24 cellular contexts compared by ENCODE assay signal in the genomic region with DNA sequence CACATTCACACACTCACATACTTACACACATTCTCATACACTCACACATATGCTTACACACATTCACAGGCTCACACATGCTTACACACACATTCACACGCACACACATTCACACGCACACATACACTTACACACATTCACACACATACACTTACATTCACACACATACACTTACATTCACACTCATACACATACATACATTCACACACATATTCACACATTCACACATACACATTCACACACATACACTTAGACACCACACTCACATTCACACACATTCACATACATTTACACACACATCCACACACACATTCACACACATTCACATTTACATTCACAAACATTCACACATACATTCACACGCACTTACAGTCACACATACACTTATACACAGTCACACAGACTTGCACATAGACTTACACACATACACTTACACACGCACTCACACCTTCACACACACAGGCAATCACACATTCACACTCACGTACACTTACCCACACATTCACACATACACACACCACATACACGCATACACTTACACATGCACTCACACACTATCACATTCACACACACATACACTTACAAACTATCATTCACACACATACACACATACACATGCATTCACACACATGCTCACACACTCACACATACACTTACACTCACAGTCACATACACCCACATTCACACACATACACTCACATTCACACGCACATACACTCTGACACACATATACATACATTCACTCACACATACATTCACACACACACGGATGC.
"Had no signal": no experiment of that assay in that cellular context is flagged by ENCODE, and none has a peak within 500 bp of the region (broad histone marks: within the 10 kb centered on the region; RNA-seq: fewer than 3 reads in every experiment).

No MANE protein-coding gene starts in this region.

- H3K36me3 ChIP-seq: brain microvascular endothelial cell, left ventricle myocardium inferior, right atrium auricular region, tibial artery, vagina had no signal

- FAIRE-seq: kidney had no signal

- H3K27ac Mint-ChIP-seq: activated naive CD4-positive, alpha-beta T cell treated with anti-CD3 and anti-CD28 coated beads, Interleukin-2, amount 50 U/mL, for 24 hours; activated T-cell treated with anti-CD3 and anti-CD28 coated beads, Interleukin-2, amount 50 U/mL, for 24 hours; dendritic cell treated with granulocyte-macrophage colony-stimulating factor and Interleukin-4, amounts not matched to agents 40 ng/mL and 50 ng/mL, for 4 days; naive thymus-derived CD8-positive, alpha-beta T cell had no signal

- H3K27me3 Mint-ChIP-seq: activated naive CD4-positive, alpha-beta T cell treated with anti-CD3 and anti-CD28 coated beads, Interleukin-2, amount 50 U/mL, for 24 hours; activated T-cell treated with anti-CD3 and anti-CD28 coated beads, Interleukin-2, amount 50 U/mL, for 24 hours; naive thymus-derived CD8-positive, alpha-beta T cell had no signal

- H3K27me3 ChIP-seq: right atrium auricular region, vagina had no signal

- H3K36me3 Mint-ChIP-seq: activated naive CD4-positive, alpha-beta T cell treated with anti-CD3 and anti-CD28 coated beads, Interleukin-2, amount 50 U/mL, for 24 hours had no signal

- H3K9me3 Mint-ChIP-seq: activated naive CD4-positive, alpha-beta T cell treated with anti-CD3 and anti-CD28 coated beads, Interleukin-2, amount 50 U/mL, for 24 hours; activated T-cell treated with anti-CD3 and anti-CD28 coated beads, Interleukin-2, amount 50 U/mL, for 24 hours; dendritic cell treated with granulocyte-macrophage colony-stimulating factor and Interleukin-4, amounts not matched to agents 40 ng/mL and 50 ng/mL, for 4 days; naive thymus-derived CD8-positive, alpha-beta T cell had no signal

- DNase-seq: activated CD4-positive, alpha-beta T cell treated with anti-CD3 and anti-CD28 coated beads, Interleukin-2, amount 50 U/mL, for 48 hours; activated CD4-positive, CD25-positive, alpha-beta regulatory T cell treated with anti-CD3 and anti-CD28 coated beads, Interleukin-2, amount 50 U/mL, for 72 hours; activated T-cell treated with anti-CD3 and anti-CD28 coated beads, Interleukin-2, amount 50 U/mL, for 24 hours; amniotic stem cell; brain microvascular endothelial cell; cerebellar nuclear complex; effector memory CD4-positive, alpha-beta T cell; foreskin fibroblast; hypothalamus; kidney; left ventricle myocardium inferior; naive thymus-derived CD8-positive, alpha-beta T cell; nucleus accumbens; posterior cingulate gyrus; stimulated activated CD4-positive, alpha-beta T cell treated with anti-CD3 and anti-CD28 coated beads, Interleukin-4, amount 100 ng/mL, for 24 hours; stimulated activated naive CD4-positive, alpha-beta T cell; T-helper 9 cell; tibial artery had no signal

- H3K4me1 Mint-ChIP-seq: activated naive CD4-positive, alpha-beta T cell treated with anti-CD3 and anti-CD28 coated beads, Interleukin-2, amount 50 U/mL, for 24 hours had no signal

- H3K4me3 ChIP-seq: left ventricle myocardium inferior, mucosa of descending colon, right atrium auricular region, skin epidermis, tibial artery, vagina had no signal

- H3K4me3 Mint-ChIP-seq: activated naive CD4-positive, alpha-beta T cell treated with anti-CD3 and anti-CD28 coated beads, Interleukin-2, amount 50 U/mL, for 24 hours; activated T-cell treated with anti-CD3 and anti-CD28 coated beads, Interleukin-2, amount 50 U/mL, for 24 hours; dendritic cell treated with granulocyte-macrophage colony-stimulating factor and Interleukin-4, amounts not matched to agents 40 ng/mL and 50 ng/mL, for 4 days; naive thymus-derived CD8-positive, alpha-beta T cell had no signal

- H3K9me3 ChIP-seq: left ventricle myocardium inferior, mucosa of descending colon, right atrium auricular region, tibial artery, vagina had no signal

- H3K27ac ChIP-seq: brain microvascular endothelial cell, right atrium auricular region, skin epidermis, tibial artery, vagina had no signal

- ATAC-seq: mucosa of descending colon had no signal
